In the genomic region with DNA sequence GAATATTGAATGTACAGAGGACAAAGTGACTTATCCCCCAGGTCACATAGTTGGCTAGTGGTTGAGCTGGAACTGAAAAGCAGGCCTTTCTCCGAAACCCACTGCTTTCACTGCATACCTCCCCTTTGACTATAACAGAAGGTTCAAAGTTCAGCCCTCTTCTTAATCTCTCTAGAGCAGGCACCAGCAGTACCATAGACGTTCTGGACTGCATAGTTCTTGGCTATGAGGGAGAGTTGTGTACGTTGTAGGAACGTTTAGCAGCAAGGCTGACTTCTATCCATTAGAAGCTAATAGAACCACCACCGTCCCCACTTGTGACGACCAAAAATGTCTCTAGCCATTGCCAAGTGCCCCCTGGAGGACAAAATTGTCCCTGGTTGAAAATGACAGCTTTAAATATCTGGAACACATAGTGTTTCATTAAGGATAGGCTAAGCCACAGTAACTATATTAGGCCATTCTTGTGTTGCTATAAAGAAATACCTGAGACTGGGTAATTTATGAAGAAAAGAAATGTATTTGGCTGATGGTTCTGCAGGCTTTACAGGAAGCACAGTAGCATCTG, we compare ENCODE assay signal across 9 cellular contexts.
DNase-seq lines count a peak whose midpoint lies in the region; ATAC-seq and TF ChIP-seq lines count a peak whose summit lies in the region.
"Had no signal": no experiment of that assay in that cellular context is flagged by ENCODE, and none has a peak within 500 bp of the region (broad histone marks: within the 10 kb centered on the region; RNA-seq: fewer than 3 reads in every experiment).

No MANE protein-coding gene starts in this region.

- peak; percentile 22 to 29 for DNase-seq in activated T-cell treated with anti-CD3 and anti-CD28 coated beads, Interleukin-2, amount 50 U/mL, for 48 hours
- no peak for DNase-seq in activated T-cell treated with anti-CD3 and anti-CD28 coated beads, Interleukin-2, amount 50 U/mL, for 1 hour
- peak; percentile 82 for DNase-seq in Karpas-422
- DNase-seq in endothelial cell (ENCODE audit: low spot score) = peak; percentile 41
- peak in 1 of 2 donors; percentile 57 for DNase-seq in stimulated activated effector memory CD8-positive, alpha-beta T cell treated with anti-CD3 and anti-CD28 coated beads, Interleukin-12 subunit alpha, Interleukin-12 subunit beta, amount 100 ng/mL, for 72 hours (ENCODE audit: low spot score in 2 of 2)
- DNase-seq in aorta = no peak
- no peak for DNase-seq in naive thymus-derived CD8-positive, alpha-beta T cell
- DNase-seq: T-helper 1 cell had no signal

- intact Hi-C loops in aorta (cut with DNase I) = loop anchor here in 1 of 2 donors (5.0 kb wide), 1 partner anchor 324 kb away; no protein-coding TSS in a partner anchor

- H3K9me3 ChIP-seq in Karpas-422 (ENCODE audit: low read length) (no peaks in the 10 kb centered on the region), aorta (ENCODE audit: control insufficient read depth, low read length) (no peaks in the 10 kb centered on the region)

- no peaks in the 10 kb centered on the region for H3K9me3 Mint-ChIP-seq in endothelial cell (ENCODE audit: unreplicated experiment)
- no peaks in the 10 kb centered on the region for H3K9me3 Mint-ChIP-seq in stimulated activated effector memory CD8-positive, alpha-beta T cell treated with anti-CD3 and anti-CD28 coated beads, Interleukin-12 subunit alpha, Interleukin-12 subunit beta, amount 100 ng/mL, for 72 hours
- H3K9me3 Mint-ChIP-seq in naive thymus-derived CD8-positive, alpha-beta T cell = no peaks in the 10 kb centered on the region

- H3K9ac ChIP-seq in Karpas-422 (ENCODE audit: low read length) = no peak overlapping the region

- H3K27me3 Mint-ChIP-seq in endothelial cell (ENCODE audit: unreplicated experiment) = peaks cover 7% of the 10 kb centered on the region
- H3K27me3 Mint-ChIP-seq in naive thymus-derived CD8-positive, alpha-beta T cell = peaks cover 2 to 10% (median 4%) of the 10 kb centered on the region in 5 donors

- peak overlapping the region; percentile 23 for H3K4me3 Mint-ChIP-seq in endothelial cell (ENCODE audit: unreplicated experiment)
- no peak overlapping the region for H3K4me3 Mint-ChIP-seq in stimulated activated effector memory CD8-positive, alpha-beta T cell treated with anti-CD3 and anti-CD28 coated beads, Interleukin-12 subunit alpha, Interleukin-12 subunit beta, amount 100 ng/mL, for 72 hours
- no peak overlapping the region for H3K4me3 Mint-ChIP-seq in naive thymus-derived CD8-positive, alpha-beta T cell

- H3K36me3 ChIP-seq in Karpas-422 (ENCODE audit: insufficient read depth, low read length) (peaks cover 2% of the 10 kb centered on the region; the same call in 1 of the 2 replicates), aorta (ENCODE audit: control insufficient read depth in 1 of 2, insufficient read depth in 2 of 2, low read length in 1 of 2) (peaks cover 0 to 2% of the 10 kb centered on the region in 2 donors)

- no peak overlapping the region for H3K4me2 ChIP-seq in Karpas-422 (ENCODE audit: low read depth, low read length, poor library complexity, severe bottlenecking)

- H2AFZ ChIP-seq in Karpas-422 (ENCODE audit: low read length) = no peak overlapping the region

- H3K9me2 ChIP-seq in Karpas-422 (replicated peaks; ENCODE audit: insufficient read depth, low read length) = no peaks in the 10 kb centered on the region

- no peak for ATAC-seq in stimulated activated effector memory CD8-positive, alpha-beta T cell treated with anti-CD3 and anti-CD28 coated beads, Interleukin-12 subunit alpha, Interleukin-12 subunit beta, amount 100 ng/mL, for 72 hours
- ATAC-seq in aorta (ENCODE audit: low FRiP score) (no peak), HG03135 (IDR thresholded peaks at IDR 0.05; ENCODE audit: unreplicated experiment) (no peak)
- ATAC-seq in naive thymus-derived CD8-positive, alpha-beta T cell = no peak

- H3K27me3 ChIP-seq in Karpas-422 (ENCODE audit: low read length) (no peaks in the 10 kb centered on the region), aorta (ENCODE audit: control insufficient read depth in 1 of 2, insufficient read depth in 2 of 2, low read length in 1 of 2) (no peaks in the 10 kb centered on the region)

- TF ChIP-seq CTCF in endothelial cell (IDR thresholded peaks at IDR 0.05; ENCODE audit: unreplicated experiment) = peak; percentile 64

- H3K4me1 Mint-ChIP-seq in endothelial cell (ENCODE audit: unreplicated experiment) = peaks cover 9% of the 10 kb centered on the region
- no peaks in the 10 kb centered on the region for H3K4me1 Mint-ChIP-seq in stimulated activated effector memory CD8-positive, alpha-beta T cell treated with anti-CD3 and anti-CD28 coated beads, Interleukin-12 subunit alpha, Interleukin-12 subunit beta, amount 100 ng/mL, for 72 hours
- peaks cover 0 to 3% (median 0%) of the 10 kb centered on the region in 4 donors for H3K4me1 Mint-ChIP-seq in naive thymus-derived CD8-positive, alpha-beta T cell

- POLR2A ChIA-PET in naive thymus-derived CD8-positive, alpha-beta T cell (lab: Charles Lee) = no interaction called here

- WGBS in aorta, 2 donors = 53 to 56% methylated on average over 6 of the region's 6 CpGs

- no peak overlapping the region for H3K27ac Mint-ChIP-seq in endothelial cell (ENCODE audit: unreplicated experiment)
- H3K27ac Mint-ChIP-seq in stimulated activated effector memory CD8-positive, alpha-beta T cell treated with anti-CD3 and anti-CD28 coated beads, Interleukin-12 subunit alpha, Interleukin-12 subunit beta, amount 100 ng/mL, for 72 hours = peak overlapping the region; percentile 21
- H3K27ac Mint-ChIP-seq in naive thymus-derived CD8-positive, alpha-beta T cell = no peak overlapping the region

- H3K27ac ChIP-seq in Karpas-422 (ENCODE audit: low read length) (0 out of 2 replicates have a peak overlapping the region, but pooled peaks have one; percentile 19), aorta (ENCODE audit: low read depth in 1 of 2, low read length in 2 of 2) (no peak overlapping the region)

- H3K4me1 ChIP-seq in Karpas-422 (ENCODE audit: low read length) (peaks cover 55% of the 10 kb centered on the region), aorta (ENCODE audit: control insufficient read depth in 1 of 2, insufficient read depth in 2 of 2, low read length in 2 of 2) (no peaks in the 10 kb centered on the region)

- peaks cover 15% of the 10 kb centered on the region for H3K36me3 Mint-ChIP-seq in endothelial cell (ENCODE audit: low read depth, unreplicated experiment)
- H3K36me3 Mint-ChIP-seq in stimulated activated effector memory CD8-positive, alpha-beta T cell treated with anti-CD3 and anti-CD28 coated beads, Interleukin-12 subunit alpha, Interleukin-12 subunit beta, amount 100 ng/mL, for 72 hours = no peaks in the 10 kb centered on the region
- H3K36me3 Mint-ChIP-seq in naive thymus-derived CD8-positive, alpha-beta T cell = no peaks in the 10 kb centered on the region

- H4K20me1 ChIP-seq in Karpas-422 (ENCODE audit: insufficient read depth, low read depth, low read length) = peaks cover 14% of the 10 kb centered on the region; the same call in 1 of the 2 replicates

- peaks cover 98% of the 10 kb centered on the region for H3K79me2 ChIP-seq in Karpas-422 (ENCODE audit: low read length)

- H3K4me3 ChIP-seq in Karpas-422 (ENCODE audit: low read length) (no peak overlapping the region), aorta (ENCODE audit: low read length in 2 of 2) (no peak overlapping the region)

Comparison
In these comparisons a context has a peak if more than half of its experiments do, and no peak if none do; other contexts are left out.
1. DNase-seq: peak in activated T-cell treated with anti-CD3 and anti-CD28 coated beads, Interleukin-2, amount 50 U/mL, for 48 hours (2 of 2), Karpas-422 (single experiment) and endothelial cell (single experiment); none in activated T-cell treated with anti-CD3 and anti-CD28 coated beads, Interleukin-2, amount 50 U/mL, for 1 hour (single experiment), aorta (0 of 2) and naive thymus-derived CD8-positive, alpha-beta T cell (0 of 10).